ENCODE assay signal across 8 cellular contexts in the genomic region with DNA sequence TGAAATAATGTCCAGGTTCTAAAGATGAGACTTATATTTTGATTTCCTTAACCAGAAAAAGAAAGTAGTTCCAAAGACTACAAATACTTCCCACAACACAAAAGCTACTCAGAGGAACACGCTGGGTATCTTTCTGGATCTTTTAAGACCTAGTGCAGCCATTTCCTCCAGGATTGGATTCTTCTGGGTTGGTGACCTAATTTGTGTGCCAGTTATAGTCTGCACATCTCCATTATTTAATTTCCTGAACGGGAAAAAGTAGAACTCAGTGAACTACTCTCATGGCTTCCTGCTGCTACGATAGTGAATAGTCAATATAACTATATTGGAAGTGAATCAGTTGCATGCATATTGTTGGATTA. TPM values are rescaled to one million over a fixed set of nuclear protein-coding genes. Genes with fewer than 3 reads are reported as not detected.
DNase-seq lines count a peak whose midpoint lies in the region; ATAC-seq, FAIRE-seq and TF ChIP-seq lines count a peak whose summit lies in the region.

No MANE protein-coding gene starts in this region.

- peaks cover 3% of the 10 kb centered on the region; the same call in 1 of the 2 replicates for H3K9me3 ChIP-seq in AG04450 (ENCODE audit: control insufficient read depth, insufficient read depth, low read length)
- H3K9me3 ChIP-seq in KOPT-K1 (ENCODE audit: insufficient read depth, low read length, poor library complexity, severe bottlenecking) = no peaks in the 10 kb centered on the region

- no peak for ATAC-seq in naive thymus-derived CD8-positive, alpha-beta T cell
- ATAC-seq in HG03457 (IDR thresholded peaks at IDR 0.05; ENCODE audit: unreplicated experiment) = no peak

- POLR2A ChIA-PET in AG04450 (lab: Yijun Ruan, JAX) = no interaction called here
- POLR2A ChIA-PET in naive thymus-derived CD8-positive, alpha-beta T cell (lab: Charles Lee) = interaction anchor here (0.5 kb wide), 1 partner anchor 172 kb away, joined by 6 read pairs; no protein-coding TSS in a partner anchor

- DNase-seq in AG04450 (ENCODE audit: low read depth, low spot score) (no peak), choroid plexus epithelial cell (ENCODE audit: low read depth) (no peak), NCI-H2029 (lab: John Stamatoyannopoulos, UW) (no peak), frontal cortex (ENCODE audit: low spot score in 2 of 2) (no peak)
- DNase-seq in naive thymus-derived CD8-positive, alpha-beta T cell = no peak
- DNase-seq in stimulated activated CD4-positive, alpha-beta T cell treated with anti-CD3 and anti-CD28 coated beads, Interleukin-1b, Interleukin-23, amount 100 ng/mL, for 48 hours = no peak

- H3K36me3 ChIP-seq in KOPT-K1 (ENCODE audit: insufficient read depth, low read length) = peaks cover 13% of the 10 kb centered on the region

- CTCF ChIA-PET in AG04450 (lab: Charles Lee) = no interaction called here

- H3K27me3 ChIP-seq in AG04450 (ENCODE audit: control insufficient read depth, insufficient read depth, low read length) = no peaks in the 10 kb centered on the region

- no peak for FAIRE-seq in frontal cortex (lab: Jason Lieb, UNC)

- peak overlapping the region; percentile 29 to 99 (median 92) for H3K27ac Mint-ChIP-seq in naive thymus-derived CD8-positive, alpha-beta T cell

- peak overlapping the region; percentile 79 to 96 (median 94) for H3K4me3 Mint-ChIP-seq in naive thymus-derived CD8-positive, alpha-beta T cell

- no peaks in the 10 kb centered on the region for H3K27me3 Mint-ChIP-seq in naive thymus-derived CD8-positive, alpha-beta T cell

- H3K4me3 ChIP-seq in AG04450 (ENCODE audit: low read depth, low read length) (peak overlapping the region; percentile 87), choroid plexus epithelial cell (ENCODE audit: low read depth, low read length) (peak overlapping the region; percentile 89)

- H3K9me3 Mint-ChIP-seq in naive thymus-derived CD8-positive, alpha-beta T cell = no peaks in the 10 kb centered on the region

- peaks cover 0 to 30% (median 2%) of the 10 kb centered on the region in 3 donors for H3K36me3 Mint-ChIP-seq in naive thymus-derived CD8-positive, alpha-beta T cell

- H3K27ac ChIP-seq in AG04450 (ENCODE audit: low read depth, low read length) (no peak overlapping the region), KOPT-K1 (ENCODE audit: low read depth, low read length, poor library complexity, severe bottlenecking) (peak overlapping the region; percentile 86)

- TF ChIP-seq CTCF in AG04450 (IDR thresholded peaks at IDR 0.05; ENCODE audit: low read depth, low read length) (no peak), choroid plexus epithelial cell (conservative IDR thresholded peaks at IDR 0.05; ENCODE audit: low read depth, low read length) (no peak)

- H3K4me1 Mint-ChIP-seq in naive thymus-derived CD8-positive, alpha-beta T cell = peaks cover 28 to 53% (median 45%) of the 10 kb centered on the region in 4 donors

RNA-seq across cellular contexts. Expression of a gene that starts 1.5 kb away (rescaled TPM):
- polyA plus RNA-seq in AG04450 (2011; rRNA removed) = 18.1 and 24.5 TPM in 2 replicates
- polyA minus RNA-seq in AG04450 (2011; rRNA and poly(A)+ RNA removed) = 10.9 and 18.0 TPM in 2 replicates
- 10 to 100 TPM; 23.3 to 23.8 TPM for total RNA-seq in naive thymus-derived CD8-positive, alpha-beta T cell
- polyA plus RNA-seq in naive thymus-derived CD8-positive, alpha-beta T cell = 10 to 100 TPM in 1 of 3 donors, 1 to 10 TPM in 2; 7.0 to 11.8 (median 9.8) TPM
- 12.6 TPM for total RNA-seq in frontal cortex
